ENCODE assay signal across 1 cellular context in genomic region chr10:118767297-118768040, GRCh38.
TF ChIP-seq lines count a peak whose summit lies in the region.

No MANE protein-coding gene starts in this region.

TF ChIP-seq in SK-N-SH treated with all-trans-retinoic acid at 6 μM for 48 hours, 23 proteins besides CTCF, POLR2A, EP300 and RAD21 (continued from another document):
- TF ChIP-seq POU6F1 (CRISPR knock-in tag; IDR thresholded peaks at IDR 0.05; ENCODE audit: borderline replicate concordance, low read depth): no peak
- no peak for TF ChIP-seq TOX (CRISPR knock-in tag; IDR thresholded peaks at IDR 0.05; ENCODE audit: borderline replicate concordance)
- TF ChIP-seq TCF4 (CRISPR knock-in tag; IDR thresholded peaks at IDR 0.05; ENCODE audit: borderline replicate concordance): peak; percentile 88
- no peak for TF ChIP-seq ZFP3 (CRISPR knock-in tag; IDR thresholded peaks at IDR 0.05)
- no peak for TF ChIP-seq PPARA (CRISPR knock-in tag; IDR thresholded peaks at IDR 0.05; ENCODE audit: borderline replicate concordance)
- no peak for TF ChIP-seq ZNF8 (CRISPR knock-in tag; IDR thresholded peaks at IDR 0.05)
- TF ChIP-seq ZFP30 (CRISPR knock-in tag; IDR thresholded peaks at IDR 0.05): 0 out of 2 replicates have a peak, but pooled peaks have one; percentile 4
TF ChIP-seq in SK-N-SH treated with all-trans-retinoic acid at 6 μM for 48 hours: peak in this region for 5.
